In genomic region chr19:54421169-54421516, GRCh38 we compare ENCODE assay signal across 21 cellular contexts. TPM values are rescaled to one million over a fixed set of nuclear protein-coding genes. Genes with fewer than 3 reads are reported as not detected.
DNase-seq lines count a peak whose midpoint lies in the region; ATAC-seq and TF ChIP-seq lines count a peak whose summit lies in the region.
"Had no signal": no experiment of that assay in that cellular context is flagged by ENCODE, and none has a peak within 500 bp of the region (broad histone marks: within the 10 kb centered on the region; RNA-seq: fewer than 3 reads in every experiment).

No MANE protein-coding gene starts in this region.

- H3K4me3 ChIP-seq in HUES64 (ENCODE audit: low read length), result no peak overlapping the region; the same call in 1 of the 2 replicates
- peak overlapping the region; percentile 28 to 96 (median 55) for H3K4me3 ChIP-seq in dorsolateral prefrontal cortex
- H3K4me3 ChIP-seq: colonic mucosa, Peyer's patch, tibial artery had no signal

- ATAC-seq in omental fat pad (ENCODE audit: low FRiP score) (peak; percentile 11), HG02870 (IDR thresholded peaks at IDR 0.05; ENCODE audit: unreplicated experiment) (no peak), GM18505 (IDR thresholded peaks at IDR 0.05; ENCODE audit: unreplicated experiment) (no peak)
- ATAC-seq in activated CD8-positive, alpha-beta T cell treated with anti-CD3 and anti-CD28 coated beads, Interleukin-2, amount 10 ng/mL, durations not matched to agents 7 days and 5 days, result no peak
- ATAC-seq: activated CD4-positive, alpha-beta T cell treated with anti-CD3 and anti-CD28 coated beads for 36 hours; SK-N-SH treated with all-trans-retinoic acid at 6 μM for 48 hours had no signal

- H3K36me3 Mint-ChIP-seq in activated CD8-positive, alpha-beta T cell treated with anti-CD3 and anti-CD28 coated beads, Interleukin-2, amount 10 ng/mL, durations not matched to agents 7 days and 5 days (ENCODE audit: low read depth), result no peaks in the 10 kb centered on the region

- peak in 1 of 10 donors; percentile 85 for DNase-seq in dorsolateral prefrontal cortex
- no peak for DNase-seq in omental fat pad (ENCODE audit: low spot score)
- no peak for DNase-seq in activated CD8-positive, alpha-beta T cell treated with anti-CD3 and anti-CD28 coated beads, Interleukin-2, amount 10 ng/mL, durations not matched to agents 7 days and 5 days
- DNase-seq: activated CD4-positive, alpha-beta T cell treated with anti-CD3 and anti-CD28 coated beads for 36 hours; activated CD8-positive, alpha-beta memory T cell treated with anti-CD3 and anti-CD28 coated beads, Interleukin-2, amount 50 U/mL, for 48 hours; activated gamma-delta T cell treated with Interleukin-2 at 50 U/mL for 16 hours; AML-193; colonic mucosa; COR-L47; mammary epithelial cell; naive B cell; NCI-H1436; Peyer's patch; spleen; T1000; tibial artery had no signal

- CTCF ChIA-PET in activated CD8-positive, alpha-beta T cell treated with anti-CD3 and anti-CD28 coated beads, Interleukin-2, amount 10 ng/mL, durations not matched to agents 7 days and 5 days (lab: Charles Lee), result interaction anchor here (1.5 kb wide), 1 partner anchor 14 kb away, joined by 3 read pairs; no protein-coding TSS in a partner anchor

- TF ChIP-seq POLR2A in GM18505 (IDR thresholded peaks at IDR 0.05; ENCODE audit: borderline replicate concordance, extremely low read depth, insufficient read depth, insufficient read length), result no peak

- H3K27me3 ChIP-seq in HUES64 (ENCODE audit: insufficient read depth, low read length) (peaks cover 10% of the 10 kb centered on the region), dorsolateral prefrontal cortex (peaks cover 0 to 20% (median 0%) of the 10 kb centered on the region in 45 donors)

- WGBS in HUES64, result 13% methylated on average over 6 of the region's 9 CpGs

- H3K9me3 ChIP-seq in HUES64 (ENCODE audit: insufficient read depth, low read depth, low read length), result no peaks in the 10 kb centered on the region
- H3K9me3 ChIP-seq: colonic mucosa, Peyer's patch, spleen, tibial artery had no signal

- POLR2A ChIA-PET in activated CD8-positive, alpha-beta T cell treated with anti-CD3 and anti-CD28 coated beads, Interleukin-2, amount 10 ng/mL, durations not matched to agents 7 days and 5 days (lab: Charles Lee), result interaction anchor here (1.2 kb wide), 1 partner anchor 27 kb away, joined by 9 read pairs; the partner anchor contains the start of gene LENG8

- no peak overlapping the region for H3K27ac Mint-ChIP-seq in activated CD8-positive, alpha-beta T cell treated with anti-CD3 and anti-CD28 coated beads, Interleukin-2, amount 10 ng/mL, durations not matched to agents 7 days and 5 days
- H3K27ac Mint-ChIP-seq: activated CD4-positive, alpha-beta T cell treated with anti-CD3 and anti-CD28 coated beads for 36 hours; naive B cell had no signal

- no peak overlapping the region for H3K4me3 Mint-ChIP-seq in activated CD8-positive, alpha-beta T cell treated with anti-CD3 and anti-CD28 coated beads, Interleukin-2, amount 10 ng/mL, durations not matched to agents 7 days and 5 days
- H3K4me3 Mint-ChIP-seq: activated CD4-positive, alpha-beta T cell treated with anti-CD3 and anti-CD28 coated beads for 36 hours; naive B cell had no signal

- H3K9me3 Mint-ChIP-seq in activated CD8-positive, alpha-beta T cell treated with anti-CD3 and anti-CD28 coated beads, Interleukin-2, amount 10 ng/mL, durations not matched to agents 7 days and 5 days (ENCODE audit: insufficient read depth), result no peaks in the 10 kb centered on the region

- no peak overlapping the region for H3K9ac ChIP-seq in HUES64 (ENCODE audit: low read depth, low read length)

- H3K4me1 Mint-ChIP-seq in activated CD8-positive, alpha-beta T cell treated with anti-CD3 and anti-CD28 coated beads, Interleukin-2, amount 10 ng/mL, durations not matched to agents 7 days and 5 days (ENCODE audit: low read depth), result peaks cover 16% of the 10 kb centered on the region

- H3K27me3 Mint-ChIP-seq in activated CD8-positive, alpha-beta T cell treated with anti-CD3 and anti-CD28 coated beads, Interleukin-2, amount 10 ng/mL, durations not matched to agents 7 days and 5 days (ENCODE audit: low read depth), result peaks cover 10% of the 10 kb centered on the region

- TF ChIP-seq CTCF in dorsolateral prefrontal cortex (IDR thresholded peaks at IDR 0.05 in 54 of 56, conservative IDR thresholded peaks at IDR 0.05 in 2 of 56; ENCODE audit: low read depth in 1 of 56, partially characterized antibody in 56 of 56), result no peak
- no peak for TF ChIP-seq CTCF in omental fat pad (IDR thresholded peaks at IDR 0.05)

- peak overlapping the region; percentile 99; the same call in 1 of the 2 replicates for H3K27ac ChIP-seq in HUES64 (ENCODE audit: low read depth, low read length)
- peak overlapping the region; percentile 92 to 100 (median 99) for H3K27ac ChIP-seq in dorsolateral prefrontal cortex
- H3K27ac ChIP-seq: colonic mucosa, Peyer's patch, tibial artery had no signal

- intact Hi-C loops in dorsolateral prefrontal cortex (cut with DNase I), result no loop called here

- peaks cover 30% of the 10 kb centered on the region for H3K4me1 ChIP-seq in HUES64 (ENCODE audit: insufficient read depth, low read length)
- H3K4me1 ChIP-seq: colonic mucosa, Peyer's patch had no signal

- peaks cover 13% of the 10 kb centered on the region; the same call in 1 of the 2 replicates for H3K36me3 ChIP-seq in HUES64 (ENCODE audit: insufficient read depth, low read length)
- H3K36me3 ChIP-seq: colonic mucosa, Peyer's patch, spleen, tibial artery had no signal

RNA-seq across cellular contexts. Expression of gene TTYH1, which starts 5.9 kb away (rescaled TPM):
- polyA plus RNA-seq in HUES64 (2013, experiment 1 of 2), result 33.4 TPM
- 48.4 TPM for polyA plus RNA-seq in HUES64 (2013, experiment 2 of 2)
- 100 to 1,000 TPM; 150 to 805 (median 333) TPM for total RNA-seq in dorsolateral prefrontal cortex
- total RNA-seq in omental fat pad, result under 1 TPM in 2 of 4 donors, not detected in 2; 0.28 to 0.84 TPM
- 1 to 10 TPM in 1 of 2 experiments, under 1 TPM in 1; 0.99 to 1.3 TPM for total RNA-seq in activated CD8-positive, alpha-beta T cell treated with anti-CD3 and anti-CD28 coated beads, Interleukin-2, amount 10 ng/mL, durations not matched to agents 7 days and 5 days
- total RNA-seq: pulmonary artery endothelial cell had no signal
- polyA plus RNA-seq: mammary epithelial cell had no signal

RNA-seq across cellular contexts. Expression of gene LENG8, which starts 27.9 kb away (rescaled TPM):
- 50.6 TPM for polyA plus RNA-seq in HUES64 (2013, experiment 1 of 2)
- polyA plus RNA-seq in HUES64 (2013, experiment 2 of 2), result 50.8 TPM
- total RNA-seq in dorsolateral prefrontal cortex, result 100 to 1,000 TPM; 122 to 322 (median 204) TPM
- total RNA-seq in omental fat pad, result 100 to 1,000 TPM in 2 of 4 donors, 10 to 100 TPM in 2; 79.5 to 160 (median 112) TPM
- total RNA-seq in activated CD8-positive, alpha-beta T cell treated with anti-CD3 and anti-CD28 coated beads, Interleukin-2, amount 10 ng/mL, durations not matched to agents 7 days and 5 days, result 100 to 1,000 TPM; 171 to 181 TPM

RNA-seq across cellular contexts. Expression of gene LENG9, which starts 42.4 kb away (rescaled TPM):
- 0.60 TPM for polyA plus RNA-seq in HUES64 (2013, experiment 1 of 2)
- 0.51 TPM for polyA plus RNA-seq in HUES64 (2013, experiment 2 of 2)
- total RNA-seq in dorsolateral prefrontal cortex (1 to 10 TPM in 119 of 120 experiments, under 1 TPM in 1; 0.94 to 5.4 (median 3.1) TPM), omental fat pad (1 to 10 TPM; 6.6 to 9.1 (median 7.8) TPM)
- 1 to 10 TPM; 5.3 to 5.6 TPM for total RNA-seq in activated CD8-positive, alpha-beta T cell treated with anti-CD3 and anti-CD28 coated beads, Interleukin-2, amount 10 ng/mL, durations not matched to agents 7 days and 5 days

RNA-seq across cellular contexts. Expression of gene CDC42EP5, which starts 52.0 kb away (rescaled TPM):
- polyA plus RNA-seq in HUES64 (2013, experiment 1 of 2), result 1.2 TPM
- 2.9 TPM for polyA plus RNA-seq in HUES64 (2013, experiment 2 of 2)
- total RNA-seq in dorsolateral prefrontal cortex (10 to 100 TPM in 2 of 120 experiments, 1 to 10 TPM in 116, under 1 TPM in 2; 0.66 to 11.0 (median 3.4) TPM), omental fat pad (10 to 100 TPM; 12.1 to 24.1 (median 17.4) TPM)
- not detected for total RNA-seq in activated CD8-positive, alpha-beta T cell treated with anti-CD3 and anti-CD28 coated beads, Interleukin-2, amount 10 ng/mL, durations not matched to agents 7 days and 5 days

RNA-seq across cellular contexts. Expression of gene LAIR1, which starts 56.4 kb away (rescaled TPM):
- not detected for polyA plus RNA-seq in HUES64 (2013, experiment 1 of 2)
- polyA plus RNA-seq in HUES64 (2013, experiment 2 of 2), result not detected
- total RNA-seq in dorsolateral prefrontal cortex, result 10 to 100 TPM in 89 of 120 experiments, 1 to 10 TPM in 31; 2.9 to 58.6 (median 14.1) TPM
- total RNA-seq in omental fat pad, result 10 to 100 TPM; 24.3 to 82.5 (median 37.0) TPM
- 10 to 100 TPM; 92.8 to 97.6 TPM for total RNA-seq in activated CD8-positive, alpha-beta T cell treated with anti-CD3 and anti-CD28 coated beads, Interleukin-2, amount 10 ng/mL, durations not matched to agents 7 days and 5 days
- total RNA-seq: mammary epithelial cell, pulmonary artery endothelial cell had no signal
- polyA plus RNA-seq: mammary epithelial cell had no signal

Comparison
In these comparisons a context has a peak if more than half of its experiments do, and no peak if none do; other contexts are left out.
1. RNA of gene TTYH1, which starts 5.9 kb away (total RNA-seq): 150 to 805 TPM in dorsolateral prefrontal cortex; 0.99 to 1.3 TPM in activated CD8-positive, alpha-beta T cell treated with anti-CD3 and anti-CD28 coated beads, Interleukin-2, amount 10 ng/mL, durations not matched to agents 7 days and 5 days and 0.28 to 0.84 TPM in omental fat pad; every median in the first group is over 10 times any median in the second.